In the genomic region with DNA sequence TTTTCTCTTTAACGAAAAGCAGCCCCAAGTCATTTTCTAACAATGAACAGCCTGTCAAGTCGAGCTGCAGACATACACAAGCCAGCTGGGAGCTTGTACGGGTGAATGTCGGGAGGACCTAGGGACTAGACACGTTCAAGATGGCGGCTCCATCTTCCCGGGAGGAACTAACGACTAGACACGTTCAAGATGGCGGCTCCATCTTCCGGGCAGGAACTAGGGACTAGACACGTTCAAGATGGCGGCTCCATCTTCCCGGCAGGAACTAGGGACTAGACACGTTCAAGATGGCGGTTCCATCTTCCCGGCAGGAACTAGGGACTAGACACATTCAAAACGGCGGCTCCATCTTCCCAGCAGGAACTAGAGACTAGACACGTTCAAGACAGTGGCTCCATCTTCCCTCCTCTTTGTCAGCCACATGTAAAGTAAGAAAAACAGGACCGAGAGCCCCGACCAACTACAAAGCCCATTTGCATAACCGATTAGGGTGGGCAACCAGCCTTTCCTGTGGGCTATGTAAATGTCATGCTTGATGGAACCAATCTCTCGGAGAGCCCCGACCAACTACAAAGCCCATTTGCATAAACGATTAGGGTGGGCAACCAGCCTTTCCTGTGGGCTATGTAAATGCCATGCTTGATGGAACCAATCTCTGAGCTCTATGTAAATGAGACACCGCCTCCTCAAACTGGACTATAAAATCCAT, we compare ENCODE assay signal across 7 cellular contexts.
DNase-seq lines count a peak whose midpoint lies in the region; ATAC-seq and TF ChIP-seq lines count a peak whose summit lies in the region.

No MANE protein-coding gene starts in this region.

- H3K4me3 ChIP-seq in foreskin fibroblast (ENCODE audit: low read depth in 1 of 2, low read length in 2 of 2) (peak overlapping the region in 1 of 2 donors; percentile 24), prostate gland (peak overlapping the region in 1 of 2 donors; percentile 21)

- no peaks in the 10 kb centered on the region for H3K27me3 ChIP-seq in prostate gland (replicated peaks; ENCODE audit: insufficient read depth)

- H3K36me3 ChIP-seq in prostate gland = no peaks in the 10 kb centered on the region

- H3K27ac ChIP-seq in prostate gland (no peak overlapping the region), substantia nigra (ENCODE audit: low read depth, low read length, poor library complexity, severe bottlenecking) (no peak overlapping the region)

- no peak for TF ChIP-seq POLR2A in prostate gland (IDR thresholded peaks at IDR 0.05)

- H3K9me3 ChIP-seq in prostate gland = no peaks in the 10 kb centered on the region

- TF ChIP-seq CTCF in foreskin fibroblast (IDR thresholded peaks at IDR 0.05; ENCODE audit: low read depth, low read length) (no peak), prostate gland (IDR thresholded peaks at IDR 0.05) (no peak)

- intact Hi-C loops in prostate gland (cut with DNase I) = no loop called here

- WGBS in prostate gland = 85% methylated on average over 27 of the region's 27 CpGs

- peak; percentile 71 for ATAC-seq in GM19395 (IDR thresholded peaks at IDR 0.05; ENCODE audit: unreplicated experiment)

- peak; percentile 40 for DNase-seq in activated CD8-positive, alpha-beta memory T cell treated with anti-CD3 and anti-CD28 coated beads, Interleukin-2, amount 50 U/mL, for 4 hours
- DNase-seq in foreskin fibroblast (peak; percentile 53 to 78), prostate gland (ENCODE audit: low spot score) (peak; percentile 5), NCI-H2196 treated with DMSO at 0.1 percent for 48 hours (lab: John Stamatoyannopoulos, UW; ENCODE audit: unreplicated experiment) (no peak), NCI-H748 (lab: John Stamatoyannopoulos, UW; ENCODE audit: unreplicated experiment) (no peak), substantia nigra (lab: John Stamatoyannopoulos, UW) (no peak)

- H3K4me1 ChIP-seq in prostate gland (replicated peaks) = no peaks in the 10 kb centered on the region

Comparison
In these comparisons a context has a peak if more than half of its experiments do, and no peak if none do; other contexts are left out.
1. DNase-seq: peak in activated CD8-positive, alpha-beta memory T cell treated with anti-CD3 and anti-CD28 coated beads, Interleukin-2, amount 50 U/mL, for 4 hours (single experiment), foreskin fibroblast (2 of 2) and prostate gland (single experiment); none in NCI-H2196 treated with DMSO at 0.1 percent for 48 hours (single experiment), NCI-H748 (single experiment) and substantia nigra (0 of 49).